ENCODE assay signal across 1 cellular context in genomic region chrX:43707812-43708548, GRCh38.
TF ChIP-seq lines count a peak whose summit lies in the region.

No MANE protein-coding gene starts in this region.

TF ChIP-seq in endothelial cell of umbilical vein, 7 proteins besides CTCF, POLR2A, EP300 and RAD21:
- no peak for TF ChIP-seq EZH2 (IDR thresholded peaks at IDR 0.05; ENCODE audit: borderline replicate concordance, low read depth, low read length, severe bottlenecking)
- TF ChIP-seq JUN (IDR thresholded peaks at IDR 0.05; ENCODE audit: borderline replicate concordance, insufficient read depth, insufficient read length, low read depth): peak; percentile 22
- TF ChIP-seq MAX (IDR thresholded peaks at IDR 0.05; ENCODE audit: insufficient read depth, insufficient read length): no peak
- TF ChIP-seq POLR2AphosphoS5 (IDR thresholded peaks at IDR 0.05; ENCODE audit: insufficient read depth, low read depth, low read length): peak; percentile 22
- TF ChIP-seq MYC (IDR thresholded peaks at IDR 0.05; ENCODE audit: low read depth, low read length): no peak
- no peak for TF ChIP-seq FOS (IDR thresholded peaks at IDR 0.05; ENCODE audit: borderline replicate concordance, insufficient read depth, low read length)
- TF ChIP-seq GATA2 (IDR thresholded peaks at IDR 0.05; ENCODE audit: insufficient read depth, insufficient read length, low read depth, low read length): peak; percentile 50
